ENCODE assay signal across 9 cellular contexts in the genomic region with DNA sequence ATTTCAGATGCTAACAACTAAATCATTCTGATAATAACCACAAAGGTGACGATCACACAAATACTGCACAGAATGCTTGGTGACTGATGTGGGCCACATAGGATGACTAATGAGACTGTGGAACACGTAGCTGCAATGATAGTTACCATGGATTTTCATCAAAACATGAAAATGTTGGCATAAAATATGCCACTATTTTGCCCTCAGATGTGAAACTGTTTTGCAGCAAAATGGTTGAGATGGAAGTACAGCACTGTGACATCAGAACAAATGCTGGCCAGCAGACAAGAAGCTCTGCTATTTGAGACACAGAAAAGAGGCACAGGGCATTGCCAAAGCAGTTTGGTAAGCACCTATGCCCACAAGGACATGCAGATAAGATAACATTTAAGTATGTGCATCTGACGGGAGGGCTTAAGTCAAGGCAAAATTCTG.
DNase-seq lines count a peak whose midpoint lies in the region; ATAC-seq, FAIRE-seq and TF ChIP-seq lines count a peak whose summit lies in the region.
"Had no signal": no experiment of that assay in that cellular context is flagged by ENCODE, and none has a peak within 500 bp of the region (broad histone marks: within the 10 kb centered on the region; RNA-seq: fewer than 3 reads in every experiment).

No MANE protein-coding gene starts in this region.

- no peaks in the 10 kb centered on the region for H3K27me3 Mint-ChIP-seq in activated CD4-positive, alpha-beta T cell treated with anti-CD3 and anti-CD28 coated beads, Interleukin-2, amount 10 ng/mL, durations not matched to agents 7 days and 5 days

- DNase-seq in GM23248 (peak; percentile 31), fibroblast of peridontal ligament (ENCODE audit: extremely low read depth) (peak; percentile 54), NCI-H2029 treated with DMSO at 0.1 percent for 48 hours (lab: John Stamatoyannopoulos, UW) (no peak), HepG2 (ENCODE audit: low spot score) (no peak), NK-92 (lab: John Stamatoyannopoulos, UW; ENCODE audit: unreplicated experiment) (no peak)
- DNase-seq in activated CD4-positive, alpha-beta T cell treated with anti-CD3 and anti-CD28 coated beads, Interleukin-2, amount 10 ng/mL, durations not matched to agents 7 days and 5 days: peak; percentile 39
- peak; percentile 46 for DNase-seq in stimulated activated CD4-positive, alpha-beta T cell treated with anti-CD3 and anti-CD28 coated beads, Interleukin-4, amount 100 ng/mL, for 24 hours

- H3K4me3 ChIP-seq in GM23248: no peak overlapping the region
- no peak overlapping the region for H3K4me3 ChIP-seq in HepG2 (replicated peaks in 1 of 3; ENCODE audit: insufficient read depth in 1 of 3, low read depth in 2 of 3, low read length in 3 of 3)

- peak overlapping the region; percentile 82 for H3K27ac Mint-ChIP-seq in activated CD4-positive, alpha-beta T cell treated with anti-CD3 and anti-CD28 coated beads, Interleukin-2, amount 10 ng/mL, durations not matched to agents 7 days and 5 days

- H3K9ac ChIP-seq in GM23248 (no peak overlapping the region), HepG2 (ENCODE audit: insufficient read depth, low read depth, low read length) (no peak overlapping the region)

- no TSS peak for BruUV-seq in HepG2 (replicated peaks; lab: Mats Ljungman, UMichigan)

- no peak for TF ChIP-seq RAD21 in HepG2 (CRISPR knock-in tag; IDR thresholded peaks at IDR 0.05)

- ATAC-seq in GM21825 (IDR thresholded peaks at IDR 0.05; ENCODE audit: unreplicated experiment): no peak
- ATAC-seq in HepG2: no peak
- ATAC-seq: esophagus mucosa had no signal

- H3K4me1 ChIP-seq in GM23248 (ENCODE audit: insufficient read depth): peaks cover 40% of the 10 kb centered on the region
- H3K4me1 ChIP-seq in HepG2 (ENCODE audit: insufficient read depth, low read length): no peaks in the 10 kb centered on the region

- H3K4me2 ChIP-seq in GM23248 (ENCODE audit: unreplicated experiment): no peak overlapping the region
- H3K4me2 ChIP-seq in HepG2 (ENCODE audit: low read depth, low read length): no peak overlapping the region

- no peak overlapping the region for H2AFZ ChIP-seq in GM23248
- no peak overlapping the region for H2AFZ ChIP-seq in HepG2 (ENCODE audit: low read length)

- TF ChIP-seq EP300 in HepG2 (IDR thresholded peaks at IDR 0.05; ENCODE audit: low read depth in 2 of 2, low read length in 2 of 2): no peak
- no peak for TF ChIP-seq EP300 in HepG2 (CRISPR knock-in tag; IDR thresholded peaks at IDR 0.05; ENCODE audit: borderline replicate concordance)

- POLR2A ChIA-PET in activated CD4-positive, alpha-beta T cell treated with anti-CD3 and anti-CD28 coated beads, Interleukin-2, amount 10 ng/mL, durations not matched to agents 7 days and 5 days (lab: Charles Lee): no interaction called here
- POLR2A ChIA-PET in HepG2 (lab: Yijun Ruan, JAX): no interaction called here

- H3K4me3 Mint-ChIP-seq in activated CD4-positive, alpha-beta T cell treated with anti-CD3 and anti-CD28 coated beads, Interleukin-2, amount 10 ng/mL, durations not matched to agents 7 days and 5 days: peak overlapping the region; percentile 28

- H3F3A ChIP-seq in GM23248 (ENCODE audit: insufficient read depth): peaks cover 38% of the 10 kb centered on the region

- intact Hi-C loops in HepG2 (cut with micrococcal nuclease; ENCODE audit: unreplicated experiment): no loop called here

- H3K9me3 Mint-ChIP-seq in activated CD4-positive, alpha-beta T cell treated with anti-CD3 and anti-CD28 coated beads, Interleukin-2, amount 10 ng/mL, durations not matched to agents 7 days and 5 days: no peaks in the 10 kb centered on the region

- H3K36me3 ChIP-seq in GM23248 (ENCODE audit: low read depth) (no peaks in the 10 kb centered on the region), HepG2 (replicated peaks in 1 of 2; ENCODE audit: control insufficient read depth in 1 of 2, insufficient read depth in 2 of 2, low read length in 2 of 2) (no peaks in the 10 kb centered on the region)

- TF ChIP-seq POLR2A in HepG2 (IDR thresholded peaks at IDR 0.05; ENCODE audit: insufficient read depth in 1 of 2, low read depth in 2 of 2, low read length in 2 of 2): no peak

- no peak for TF ChIP-seq CTCF in HepG2 (CRISPR knock-in tag; IDR thresholded peaks at IDR 0.05)

- H4K20me1 ChIP-seq in GM23248 (ENCODE audit: insufficient read depth) (no peaks in the 10 kb centered on the region), HepG2 (ENCODE audit: insufficient read depth, low read length) (no peaks in the 10 kb centered on the region)

- CTCF ChIA-PET in activated CD4-positive, alpha-beta T cell treated with anti-CD3 and anti-CD28 coated beads, Interleukin-2, amount 10 ng/mL, durations not matched to agents 7 days and 5 days (lab: Charles Lee): interaction anchor here (1.0 to 2.4 kb wide), 2 partner anchors 14 to 23 kb away, joined by 3 to 9 read pairs; no protein-coding TSS in a partner anchor
- CTCF ChIA-PET in HepG2 (lab: Yijun Ruan, JAX; ENCODE audit: low intra/inter-chr PET ratio, low total read pairs): no interaction called here

- peaks cover 43% of the 10 kb centered on the region for H3K4me1 Mint-ChIP-seq in activated CD4-positive, alpha-beta T cell treated with anti-CD3 and anti-CD28 coated beads, Interleukin-2, amount 10 ng/mL, durations not matched to agents 7 days and 5 days

- H3K9me3 ChIP-seq in GM23248 (ENCODE audit: low read depth) (no peaks in the 10 kb centered on the region), HepG2 (ENCODE audit: low read length) (no peaks in the 10 kb centered on the region)

- H3K27ac ChIP-seq in GM23248 (no peak overlapping the region), HepG2 (ENCODE audit: extremely low read length, insufficient read depth, low read length) (no peak overlapping the region)

- H3K27me3 ChIP-seq in GM23248 (replicated peaks; ENCODE audit: insufficient read depth) (no peaks in the 10 kb centered on the region), HepG2 (ENCODE audit: control insufficient read depth in 1 of 2, insufficient read depth in 2 of 2, low read length in 2 of 2) (peaks cover 0 to 4% of the 10 kb centered on the region in 2 experiments; a peak in 1 of 5 replicates)

- 81% methylated on average over 3 of the region's 3 CpGs for WGBS in GM23248 (ENCODE audit: low coverage in 1 of 2, low lambda C conversion rate in 2 of 2, missing lambda C conversion rate in 2 of 2), 2 experiments
- 2% methylated on average over 3 of the region's 3 CpGs for WGBS in HepG2 (ENCODE audit: low lambda C conversion rate)

- FAIRE-seq in HepG2 (lab: Jason Lieb, UNC): no peak

- no peaks in the 10 kb centered on the region for H3K9me2 ChIP-seq in GM23248 (ENCODE audit: insufficient read depth)

- in situ Hi-C loops in GM23248 (cut with MboI): no loop called here
- in situ Hi-C loops in HepG2 (cut with HindIII; ENCODE audit: extremely low pct_ligation_motif_present, low pct_unique_long_range_greater_than_20kb): no loop called here

- H3K36me3 Mint-ChIP-seq in activated CD4-positive, alpha-beta T cell treated with anti-CD3 and anti-CD28 coated beads, Interleukin-2, amount 10 ng/mL, durations not matched to agents 7 days and 5 days (ENCODE audit: low read depth): peaks cover 59% of the 10 kb centered on the region

- H3K79me2 ChIP-seq in GM23248 (ENCODE audit: insufficient read depth) (no peaks in the 10 kb centered on the region), HepG2 (ENCODE audit: insufficient read depth, low read length) (no peaks in the 10 kb centered on the region)

TF ChIP-seq in HepG2, 621 proteins besides CTCF, POLR2A, EP300 and RAD21:
- TF ChIP-seq SCMH1 (CRISPR knock-in tag; IDR thresholded peaks at IDR 0.05; ENCODE audit: borderline replicate concordance) (no peak), ZNF263 (CRISPR knock-in tag; IDR thresholded peaks at IDR 0.05) (no peak), HNF4A (CRISPR knock-in tag; IDR thresholded peaks at IDR 0.05) (no peak), GABPB1 (CRISPR knock-in tag; IDR thresholded peaks at IDR 0.05) (no peak), NR2C2 (CRISPR knock-in tag; IDR thresholded peaks at IDR 0.05; ENCODE audit: borderline replicate concordance) (no peak), SOX5 (CRISPR knock-in tag; IDR thresholded peaks at IDR 0.05; ENCODE audit: borderline replicate concordance) (no peak)
- TF ChIP-seq, protein P1, sequence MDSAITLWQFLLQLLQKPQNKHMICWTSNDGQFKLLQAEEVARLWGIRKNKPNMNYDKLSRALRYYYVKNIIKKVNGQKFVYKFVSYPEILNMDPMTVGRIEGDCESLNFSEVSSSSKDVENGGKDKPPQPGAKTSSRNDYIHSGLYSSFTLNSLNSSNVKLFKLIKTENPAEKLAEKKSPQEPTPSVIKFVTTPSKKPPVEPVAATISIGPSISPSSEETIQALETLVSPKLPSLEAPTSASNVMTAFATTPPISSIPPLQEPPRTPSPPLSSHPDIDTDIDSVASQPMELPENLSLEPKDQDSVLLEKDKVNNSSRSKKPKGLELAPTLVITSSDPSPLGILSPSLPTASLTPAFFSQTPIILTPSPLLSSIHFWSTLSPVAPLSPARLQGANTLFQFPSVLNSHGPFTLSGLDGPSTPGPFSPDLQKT (CRISPR knock-in tag; IDR thresholded peaks at IDR 0.05; ENCODE audit: borderline replicate concordance): no peak
- TF ChIP-seq, protein P2, sequence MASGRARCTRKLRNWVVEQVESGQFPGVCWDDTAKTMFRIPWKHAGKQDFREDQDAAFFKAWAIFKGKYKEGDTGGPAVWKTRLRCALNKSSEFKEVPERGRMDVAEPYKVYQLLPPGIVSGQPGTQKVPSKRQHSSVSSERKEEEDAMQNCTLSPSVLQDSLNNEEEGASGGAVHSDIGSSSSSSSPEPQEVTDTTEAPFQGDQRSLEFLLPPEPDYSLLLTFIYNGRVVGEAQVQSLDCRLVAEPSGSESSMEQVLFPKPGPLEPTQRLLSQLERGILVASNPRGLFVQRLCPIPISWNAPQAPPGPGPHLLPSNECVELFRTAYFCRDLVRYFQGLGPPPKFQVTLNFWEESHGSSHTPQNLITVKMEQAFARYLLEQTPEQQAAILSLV (CRISPR knock-in tag; IDR thresholded peaks at IDR 0.05; ENCODE audit: borderline replicate concordance): no peak
- TF ChIP-seq, protein P3, sequence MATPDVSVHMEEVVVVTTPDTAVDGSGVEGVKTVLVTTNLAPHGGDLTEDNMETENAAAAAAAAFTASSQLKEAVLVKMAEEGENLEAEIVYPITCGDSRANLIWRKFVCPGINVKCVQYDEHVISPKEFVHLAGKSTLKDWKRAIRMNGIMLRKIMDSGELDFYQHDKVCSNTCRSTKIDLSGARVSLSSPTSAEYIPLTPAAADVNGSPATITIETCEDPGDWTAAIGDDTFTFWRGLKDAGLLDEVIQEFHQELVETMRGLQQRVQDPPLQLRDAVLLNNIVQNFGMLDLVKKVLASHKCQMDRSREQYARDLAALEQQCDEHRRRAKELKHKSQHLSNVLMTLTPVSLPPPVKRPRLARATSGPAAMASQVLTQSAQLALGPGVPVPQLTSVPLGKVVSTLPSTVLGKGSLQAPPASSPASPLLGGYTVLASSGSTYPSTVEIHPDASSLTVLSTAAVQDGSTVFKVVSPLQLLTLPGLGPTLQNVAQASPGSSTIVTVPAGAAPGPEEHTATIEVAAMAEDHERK (CRISPR knock-in tag; IDR thresholded peaks at IDR 0.05; ENCODE audit: low read depth): no peak

Comparison
In these comparisons a context has a peak if more than half of its experiments do, and no peak if none do; other contexts are left out.
1. DNase-seq: peak in GM23248 (single experiment), activated CD4-positive, alpha-beta T cell treated with anti-CD3 and anti-CD28 coated beads, Interleukin-2, amount 10 ng/mL, durations not matched to agents 7 days and 5 days (single experiment), fibroblast of peridontal ligament (single experiment) and stimulated activated CD4-positive, alpha-beta T cell treated with anti-CD3 and anti-CD28 coated beads, Interleukin-4, amount 100 ng/mL, for 24 hours (single experiment); none in NCI-H2029 treated with DMSO at 0.1 percent for 48 hours (single experiment), HepG2 (single experiment) and NK-92 (single experiment).